ENCODE assay signal across 2 cellular contexts in the genomic region with DNA sequence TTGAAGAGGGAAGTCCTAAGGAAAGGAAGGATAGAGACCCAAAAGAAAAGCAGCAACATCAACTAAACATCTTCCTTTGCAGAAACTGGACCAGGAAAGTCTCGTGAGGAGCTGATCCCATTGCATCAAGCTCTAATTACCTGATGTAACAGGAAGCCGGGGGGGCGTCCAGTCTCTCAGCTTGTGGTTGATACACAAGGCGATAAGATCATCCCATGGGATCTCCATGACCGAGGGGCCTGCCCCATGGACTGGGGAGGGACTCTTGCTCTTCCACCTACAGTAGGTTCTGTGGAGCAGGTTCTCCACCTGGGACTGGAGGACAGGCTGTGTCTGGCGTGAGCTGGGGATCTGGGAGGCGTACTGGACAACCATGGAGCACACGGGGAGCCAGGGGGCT.
TF ChIP-seq lines count a peak whose summit lies in the region.

No MANE protein-coding gene starts in this region.

TF ChIP-seq in HEK293, 187 proteins besides CTCF, POLR2A, EP300 and RAD21:
- TF ChIP-seq ZNF394 (tag by site-specific recombination; IDR thresholded peaks at IDR 0.05; ENCODE audit: borderline replicate concordance) = no peak
- TF ChIP-seq ZNF341 (tag by site-specific recombination; IDR thresholded peaks at IDR 0.05; ENCODE audit: low read depth) = peak; percentile 43; the same call in 1 of the 2 replicates
- no peak for TF ChIP-seq AEBP2 (tag by site-specific recombination; IDR thresholded peaks at IDR 0.05; ENCODE audit: borderline replicate concordance)
- no peak for TF ChIP-seq ZNF843 (tag by site-specific recombination; IDR thresholded peaks at IDR 0.05)
- TF ChIP-seq ZNF138 (tag by site-specific recombination; IDR thresholded peaks at IDR 0.05; ENCODE audit: borderline replicate concordance) = no peak
- no peak for TF ChIP-seq MZF1 (tag by site-specific recombination; IDR thresholded peaks at IDR 0.05; ENCODE audit: borderline replicate concordance)
- TF ChIP-seq SCRT2 (tag by site-specific recombination; IDR thresholded peaks at IDR 0.05) = no peak
- TF ChIP-seq ZNF202 (tag by site-specific recombination; IDR thresholded peaks at IDR 0.05; ENCODE audit: borderline replicate concordance) = no peak
- peak; percentile 90 for TF ChIP-seq GLIS1 (tag by site-specific recombination; IDR thresholded peaks at IDR 0.05)
- TF ChIP-seq ZFP69B (tag by site-specific recombination; IDR thresholded peaks at IDR 0.05) = no peak
- peak; percentile 34 for TF ChIP-seq PATZ1 (tag by site-specific recombination; IDR thresholded peaks at IDR 0.05)
- TF ChIP-seq IKZF3 (tag by site-specific recombination; IDR thresholded peaks at IDR 0.05) = no peak

TF ChIP-seq in GM12878, 131 proteins besides CTCF, POLR2A, EP300 and RAD21:
- TF ChIP-seq RFX5 (IDR thresholded peaks at IDR 0.05; ENCODE audit: low read depth, low read length) (no peak), NR2C2 (IDR thresholded peaks at IDR 0.05; ENCODE audit: borderline replicate concordance, control insufficient read depth, insufficient read length, low read depth) (no peak), CBX3 (IDR thresholded peaks at IDR 0.05; ENCODE audit: borderline replicate concordance, low read depth) (no peak), SREBF1 (IDR thresholded peaks at IDR 0.05; ENCODE audit: low read length) (no peak), RAD51 (IDR thresholded peaks at IDR 0.05) (no peak), YBX1 (IDR thresholded peaks at IDR 0.05) (no peak), SREBF2 (IDR thresholded peaks at IDR 0.05; ENCODE audit: low read length) (no peak), E2F8 (IDR thresholded peaks at IDR 0.05; ENCODE audit: low read depth, partially characterized antibody) (no peak), ZNF24 (IDR thresholded peaks at IDR 0.05) (no peak)
- TF ChIP-seq, protein P1, sequence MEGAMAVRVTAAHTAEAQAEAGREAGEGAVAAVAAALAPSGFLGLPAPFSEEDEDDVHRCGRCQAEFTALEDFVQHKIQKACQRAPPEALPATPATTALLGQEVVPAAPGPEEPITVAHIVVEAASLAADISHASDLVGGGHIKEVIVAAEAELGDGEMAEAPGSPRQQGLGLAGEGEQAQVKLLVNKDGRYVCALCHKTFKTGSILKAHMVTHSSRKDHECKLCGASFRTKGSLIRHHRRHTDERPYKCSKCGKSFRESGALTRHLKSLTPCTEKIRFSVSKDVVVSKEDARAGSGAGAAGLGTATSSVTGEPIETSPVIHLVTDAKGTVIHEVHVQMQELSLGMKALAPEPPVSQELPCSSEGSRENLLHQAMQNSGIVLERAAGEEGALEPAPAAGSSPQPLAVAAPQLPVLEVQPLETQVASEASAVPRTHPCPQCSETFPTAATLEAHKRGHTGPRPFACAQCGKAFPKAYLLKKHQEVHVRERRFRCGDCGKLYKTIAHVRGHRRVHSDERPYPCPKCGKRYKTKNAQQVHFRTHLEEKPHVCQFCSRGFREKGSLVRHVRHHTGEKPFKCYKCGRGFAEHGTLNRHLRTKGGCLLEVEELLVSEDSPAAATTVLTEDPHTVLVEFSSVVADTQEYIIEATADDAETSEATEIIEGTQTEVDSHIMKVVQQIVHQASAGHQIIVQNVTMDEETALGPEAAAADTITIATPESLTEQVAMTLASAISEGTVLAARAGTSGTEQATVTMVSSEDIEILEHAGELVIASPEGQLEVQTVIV (IDR thresholded peaks at IDR 0.05; ENCODE audit: borderline replicate concordance, partially characterized antibody) = no peak
- TF ChIP-seq, protein P2, sequence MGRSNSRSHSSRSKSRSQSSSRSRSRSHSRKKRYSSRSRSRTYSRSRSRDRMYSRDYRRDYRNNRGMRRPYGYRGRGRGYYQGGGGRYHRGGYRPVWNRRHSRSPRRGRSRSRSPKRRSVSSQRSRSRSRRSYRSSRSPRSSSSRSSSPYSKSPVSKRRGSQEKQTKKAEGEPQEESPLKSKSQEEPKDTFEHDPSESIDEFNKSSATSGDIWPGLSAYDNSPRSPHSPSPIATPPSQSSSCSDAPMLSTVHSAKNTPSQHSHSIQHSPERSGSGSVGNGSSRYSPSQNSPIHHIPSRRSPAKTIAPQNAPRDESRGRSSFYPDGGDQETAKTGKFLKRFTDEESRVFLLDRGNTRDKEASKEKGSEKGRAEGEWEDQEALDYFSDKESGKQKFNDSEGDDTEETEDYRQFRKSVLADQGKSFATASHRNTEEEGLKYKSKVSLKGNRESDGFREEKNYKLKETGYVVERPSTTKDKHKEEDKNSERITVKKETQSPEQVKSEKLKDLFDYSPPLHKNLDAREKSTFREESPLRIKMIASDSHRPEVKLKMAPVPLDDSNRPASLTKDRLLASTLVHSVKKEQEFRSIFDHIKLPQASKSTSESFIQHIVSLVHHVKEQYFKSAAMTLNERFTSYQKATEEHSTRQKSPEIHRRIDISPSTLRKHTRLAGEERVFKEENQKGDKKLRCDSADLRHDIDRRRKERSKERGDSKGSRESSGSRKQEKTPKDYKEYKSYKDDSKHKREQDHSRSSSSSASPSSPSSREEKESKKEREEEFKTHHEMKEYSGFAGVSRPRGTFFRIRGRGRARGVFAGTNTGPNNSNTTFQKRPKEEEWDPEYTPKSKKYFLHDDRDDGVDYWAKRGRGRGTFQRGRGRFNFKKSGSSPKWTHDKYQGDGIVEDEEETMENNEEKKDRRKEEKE (IDR thresholded peaks at IDR 0.05) = no peak
